ENCODE assay signal across 1 cellular context in the genomic region with DNA sequence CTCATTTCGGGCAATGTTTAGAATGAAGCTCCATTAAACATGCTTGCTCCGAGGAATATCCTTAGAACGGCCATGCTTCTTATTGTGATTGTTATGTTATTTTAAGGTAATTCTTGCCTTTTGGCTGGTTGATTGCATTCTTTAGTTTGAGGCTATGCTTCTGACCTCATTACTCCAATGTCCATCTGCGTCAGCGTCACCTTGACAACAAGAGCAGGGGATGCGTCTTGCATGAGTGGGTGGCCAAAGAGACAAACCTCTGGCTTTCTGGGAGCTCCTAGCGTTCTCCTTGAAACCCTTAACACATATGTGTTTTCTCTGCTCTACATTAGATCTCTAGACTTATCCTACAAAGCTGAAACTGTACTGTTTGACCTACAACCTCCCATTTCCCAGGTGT.
TF ChIP-seq lines count a peak whose summit lies in the region.

No MANE protein-coding gene starts in this region.

TF ChIP-seq in K562, 482 proteins besides CTCF, POLR2A, EP300 and RAD21 (continued from another document):
- TF ChIP-seq, protein P1, sequence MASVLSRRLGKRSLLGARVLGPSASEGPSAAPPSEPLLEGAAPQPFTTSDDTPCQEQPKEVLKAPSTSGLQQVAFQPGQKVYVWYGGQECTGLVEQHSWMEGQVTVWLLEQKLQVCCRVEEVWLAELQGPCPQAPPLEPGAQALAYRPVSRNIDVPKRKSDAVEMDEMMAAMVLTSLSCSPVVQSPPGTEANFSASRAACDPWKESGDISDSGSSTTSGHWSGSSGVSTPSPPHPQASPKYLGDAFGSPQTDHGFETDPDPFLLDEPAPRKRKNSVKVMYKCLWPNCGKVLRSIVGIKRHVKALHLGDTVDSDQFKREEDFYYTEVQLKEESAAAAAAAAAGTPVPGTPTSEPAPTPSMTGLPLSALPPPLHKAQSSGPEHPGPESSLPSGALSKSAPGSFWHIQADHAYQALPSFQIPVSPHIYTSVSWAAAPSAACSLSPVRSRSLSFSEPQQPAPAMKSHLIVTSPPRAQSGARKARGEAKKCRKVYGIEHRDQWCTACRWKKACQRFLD (CRISPR knock-in tag; IDR thresholded peaks at IDR 0.05) = no peak
- no peak for TF ChIP-seq ADNP (tag; IDR thresholded peaks at IDR 0.05)
